In the genomic region with DNA sequence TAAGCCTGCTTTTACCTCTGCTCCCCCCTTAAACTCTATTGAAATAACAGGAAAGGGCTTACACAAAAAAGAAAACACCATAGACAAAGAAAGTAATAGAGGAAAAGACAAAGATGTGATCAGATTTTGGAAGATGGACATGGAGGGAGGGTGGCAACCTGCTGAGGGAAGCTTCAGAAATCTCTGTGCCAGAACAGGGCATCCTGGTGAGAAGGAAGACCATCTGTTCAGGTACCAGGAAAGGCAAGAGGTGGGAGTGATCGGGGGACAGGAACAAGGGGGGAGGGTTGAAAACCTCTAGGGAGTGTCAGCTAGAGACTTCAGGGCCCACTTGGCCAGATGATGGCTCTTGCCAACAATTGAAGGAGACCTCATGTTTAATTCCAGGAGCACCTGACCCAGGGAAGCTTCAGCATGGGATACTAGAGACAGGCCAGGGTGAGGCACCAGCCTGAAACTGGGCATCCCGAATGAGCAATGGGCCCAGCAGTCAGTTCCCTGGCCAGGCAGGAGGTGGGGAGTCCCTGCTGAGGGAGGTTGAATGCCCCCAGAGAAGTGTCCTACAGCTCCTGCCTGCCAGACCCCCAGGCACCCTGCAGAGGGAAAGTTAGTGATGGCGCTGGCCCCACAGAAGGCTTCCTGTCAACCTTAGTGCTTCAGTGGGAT, we compare ENCODE assay signal across 16 cellular contexts. TPM values are rescaled to one million over a fixed set of nuclear protein-coding genes. Genes with fewer than 3 reads are reported as not detected.
A peak's percentile ranks its signal among the peaks of the same experiment; 100 is the strongest.
DNase-seq lines count a peak whose midpoint lies in the region; ATAC-seq lines count a peak whose summit lies in the region.
"Had no signal": no experiment of that assay in that cellular context is flagged by ENCODE, and none has a peak within 500 bp of the region (broad histone marks: within the 10 kb centered on the region; RNA-seq: fewer than 3 reads in every experiment).

No MANE protein-coding gene starts in this region.

- intact Hi-C loops in activated T-helper 1 cell treated with anti-CD3 and anti-CD28 coated beads, Interleukin-12 subunit alpha, Interleukin-12 subunit beta, Interleukin-2, Interleukin-4 antibody, amounts not matched to agents 30 ng/mL and 10 ng/mL and 1 ng/mL, durations not matched to agents 14 hours and 24 hours and 36 hours (cut with micrococcal nuclease) = no loop called here

- DNase-seq in activated naive CD4-positive, alpha-beta T cell (lab: John Stamatoyannopoulos, UW) = no peak
- DNase-seq in activated CD8-positive, alpha-beta T cell treated with anti-CD3 and anti-CD28 coated beads, Interleukin-2, amount 10 ng/mL, durations not matched to agents 7 days and 5 days = no peak
- DNase-seq in immature natural killer cell (no peak), substantia nigra (lab: John Stamatoyannopoulos, UW) (peak in 1 of 49 donors; percentile 52), putamen (ENCODE audit: low spot score) (no peak)
- no peak for DNase-seq in activated T-helper 1 cell treated with anti-CD3 and anti-CD28 coated beads, Interleukin-12 subunit alpha, Interleukin-12 subunit beta, Interleukin-2, Interleukin-4 antibody, amounts not matched to agents 30 ng/mL and 10 ng/mL and 1 ng/mL, durations not matched to agents 14 hours and 24 hours and 36 hours (ENCODE audit: low spot score)
- DNase-seq in stimulated activated CD4-positive, alpha-beta T cell treated with anti-CD3 and anti-CD28 coated beads, Interleukin-15, amount 100 ng/mL, for 24 hours = no peak
- DNase-seq: AML-193, MM.1S, NCI-H2227 treated with DMSO at 0.1 percent for 48 hours, PC-3 had no signal

- H3K27me3 Mint-ChIP-seq in activated naive CD4-positive, alpha-beta T cell treated with anti-CD3 and anti-CD28 coated beads, Interleukin-2, amount 50 U/mL, for 24 hours = no peaks in the 10 kb centered on the region
- H3K27me3 Mint-ChIP-seq in activated CD8-positive, alpha-beta T cell treated with anti-CD3 and anti-CD28 coated beads, Interleukin-2, amount 10 ng/mL, durations not matched to agents 7 days and 5 days (ENCODE audit: low read depth) = no peaks in the 10 kb centered on the region
- peaks cover 5 to 12% (median 10%) of the 10 kb centered on the region in 3 donors for H3K27me3 Mint-ChIP-seq in immature natural killer cell (ENCODE audit: low read depth in 3 of 3)
- H3K27me3 Mint-ChIP-seq in activated T-helper 1 cell treated with anti-CD3 and anti-CD28 coated beads, Interleukin-12 subunit alpha, Interleukin-12 subunit beta, Interleukin-2, Interleukin-4 antibody, amounts not matched to agents 30 ng/mL and 10 ng/mL and 1 ng/mL, durations not matched to agents 14 hours and 24 hours and 36 hours (ENCODE audit: insufficient read depth) = no peaks in the 10 kb centered on the region

- H3K27ac ChIP-seq in substantia nigra (ENCODE audit: low read depth, low read length, poor library complexity, severe bottlenecking) = peak overlapping the region; percentile 55
- H3K27ac ChIP-seq: HL-60 had no signal

- no peaks in the 10 kb centered on the region for H3K9me3 Mint-ChIP-seq in activated naive CD4-positive, alpha-beta T cell treated with anti-CD3 and anti-CD28 coated beads, Interleukin-2, amount 50 U/mL, for 24 hours
- no peaks in the 10 kb centered on the region for H3K9me3 Mint-ChIP-seq in activated CD8-positive, alpha-beta T cell treated with anti-CD3 and anti-CD28 coated beads, Interleukin-2, amount 10 ng/mL, durations not matched to agents 7 days and 5 days (ENCODE audit: insufficient read depth)
- H3K9me3 Mint-ChIP-seq in immature natural killer cell = no peaks in the 10 kb centered on the region
- no peaks in the 10 kb centered on the region for H3K9me3 Mint-ChIP-seq in activated T-helper 1 cell treated with anti-CD3 and anti-CD28 coated beads, Interleukin-12 subunit alpha, Interleukin-12 subunit beta, Interleukin-2, Interleukin-4 antibody, amounts not matched to agents 30 ng/mL and 10 ng/mL and 1 ng/mL, durations not matched to agents 14 hours and 24 hours and 36 hours

- no peak for ATAC-seq in activated CD8-positive, alpha-beta T cell treated with anti-CD3 and anti-CD28 coated beads, Interleukin-2, amount 10 ng/mL, durations not matched to agents 7 days and 5 days
- ATAC-seq: PC-3 had no signal

- POLR2A ChIA-PET in activated CD8-positive, alpha-beta T cell treated with anti-CD3 and anti-CD28 coated beads, Interleukin-2, amount 10 ng/mL, durations not matched to agents 7 days and 5 days (lab: Charles Lee) = no interaction called here

- H3K36me3 Mint-ChIP-seq in activated naive CD4-positive, alpha-beta T cell treated with anti-CD3 and anti-CD28 coated beads, Interleukin-2, amount 50 U/mL, for 24 hours = peaks cover 25% of the 10 kb centered on the region
- peaks cover 78% of the 10 kb centered on the region for H3K36me3 Mint-ChIP-seq in activated CD8-positive, alpha-beta T cell treated with anti-CD3 and anti-CD28 coated beads, Interleukin-2, amount 10 ng/mL, durations not matched to agents 7 days and 5 days (ENCODE audit: low read depth)
- H3K36me3 Mint-ChIP-seq in immature natural killer cell = peaks cover 18 to 54% (median 18%) of the 10 kb centered on the region in 3 donors
- H3K36me3 Mint-ChIP-seq in activated T-helper 1 cell treated with anti-CD3 and anti-CD28 coated beads, Interleukin-12 subunit alpha, Interleukin-12 subunit beta, Interleukin-2, Interleukin-4 antibody, amounts not matched to agents 30 ng/mL and 10 ng/mL and 1 ng/mL, durations not matched to agents 14 hours and 24 hours and 36 hours (ENCODE audit: low read depth) = peaks cover 59% of the 10 kb centered on the region

- H3K4me1 Mint-ChIP-seq in activated naive CD4-positive, alpha-beta T cell treated with anti-CD3 and anti-CD28 coated beads, Interleukin-2, amount 50 U/mL, for 24 hours = peaks cover 33% of the 10 kb centered on the region
- peaks cover 17% of the 10 kb centered on the region for H3K4me1 Mint-ChIP-seq in activated CD8-positive, alpha-beta T cell treated with anti-CD3 and anti-CD28 coated beads, Interleukin-2, amount 10 ng/mL, durations not matched to agents 7 days and 5 days (ENCODE audit: low read depth)
- peaks cover 22 to 37% of the 10 kb centered on the region in 2 donors for H3K4me1 Mint-ChIP-seq in immature natural killer cell
- H3K4me1 Mint-ChIP-seq in activated T-helper 1 cell treated with anti-CD3 and anti-CD28 coated beads, Interleukin-12 subunit alpha, Interleukin-12 subunit beta, Interleukin-2, Interleukin-4 antibody, amounts not matched to agents 30 ng/mL and 10 ng/mL and 1 ng/mL, durations not matched to agents 14 hours and 24 hours and 36 hours (ENCODE audit: low read depth) = peaks cover 17% of the 10 kb centered on the region

- no peak overlapping the region for H3K4me3 Mint-ChIP-seq in activated naive CD4-positive, alpha-beta T cell treated with anti-CD3 and anti-CD28 coated beads, Interleukin-2, amount 50 U/mL, for 24 hours
- no peak overlapping the region for H3K4me3 Mint-ChIP-seq in activated CD8-positive, alpha-beta T cell treated with anti-CD3 and anti-CD28 coated beads, Interleukin-2, amount 10 ng/mL, durations not matched to agents 7 days and 5 days
- H3K4me3 Mint-ChIP-seq in immature natural killer cell = no peak overlapping the region
- no peak overlapping the region for H3K4me3 Mint-ChIP-seq in activated T-helper 1 cell treated with anti-CD3 and anti-CD28 coated beads, Interleukin-12 subunit alpha, Interleukin-12 subunit beta, Interleukin-2, Interleukin-4 antibody, amounts not matched to agents 30 ng/mL and 10 ng/mL and 1 ng/mL, durations not matched to agents 14 hours and 24 hours and 36 hours

- H3K27ac Mint-ChIP-seq in activated naive CD4-positive, alpha-beta T cell treated with anti-CD3 and anti-CD28 coated beads, Interleukin-2, amount 50 U/mL, for 24 hours = peak overlapping the region; percentile 93
- H3K27ac Mint-ChIP-seq in activated CD8-positive, alpha-beta T cell treated with anti-CD3 and anti-CD28 coated beads, Interleukin-2, amount 10 ng/mL, durations not matched to agents 7 days and 5 days = peak overlapping the region; percentile 29
- peak overlapping the region; percentile 54 to 84 (median 72) for H3K27ac Mint-ChIP-seq in immature natural killer cell
- H3K27ac Mint-ChIP-seq in activated T-helper 1 cell treated with anti-CD3 and anti-CD28 coated beads, Interleukin-12 subunit alpha, Interleukin-12 subunit beta, Interleukin-2, Interleukin-4 antibody, amounts not matched to agents 30 ng/mL and 10 ng/mL and 1 ng/mL, durations not matched to agents 14 hours and 24 hours and 36 hours = no peak overlapping the region

- CTCF ChIA-PET in activated CD8-positive, alpha-beta T cell treated with anti-CD3 and anti-CD28 coated beads, Interleukin-2, amount 10 ng/mL, durations not matched to agents 7 days and 5 days (lab: Charles Lee) = interaction anchor here (1.7 kb wide), 1 partner anchor 27 kb away, joined by 8 read pairs; no protein-coding TSS in a partner anchor

RNA-seq across cellular contexts. Expression of gene SQSTM1, which starts 8.2 kb away (rescaled TPM):
- total RNA-seq in activated CD8-positive, alpha-beta T cell treated with anti-CD3 and anti-CD28 coated beads, Interleukin-2, amount 10 ng/mL, durations not matched to agents 7 days and 5 days = 100 to 1,000 TPM in 1 of 2 experiments, 10 to 100 TPM in 1; 100.0 to 102 TPM
- polyA plus RNA-seq in immature natural killer cell = 100 to 1,000 TPM; 256 to 292 (median 268) TPM
- total RNA-seq in activated T-helper 1 cell treated with anti-CD3 and anti-CD28 coated beads, Interleukin-12 subunit alpha, Interleukin-12 subunit beta, Interleukin-2, Interleukin-4 antibody, amounts not matched to agents 30 ng/mL and 10 ng/mL and 1 ng/mL, durations not matched to agents 14 hours and 24 hours and 36 hours = 221 and 233 TPM in 2 replicates

RNA-seq across cellular contexts. Expression of gene MGAT4B, which starts 22.2 kb away (rescaled TPM):
- 100 to 1,000 TPM in 1 of 2 experiments, 10 to 100 TPM in 1; 85.9 to 103 TPM for total RNA-seq in activated CD8-positive, alpha-beta T cell treated with anti-CD3 and anti-CD28 coated beads, Interleukin-2, amount 10 ng/mL, durations not matched to agents 7 days and 5 days
- polyA plus RNA-seq in immature natural killer cell = 10 to 100 TPM in 2 of 3 donors, 1 to 10 TPM in 1; 8.7 to 16.3 (median 15.0) TPM
- 124 and 132 TPM in 2 replicates for total RNA-seq in activated T-helper 1 cell treated with anti-CD3 and anti-CD28 coated beads, Interleukin-12 subunit alpha, Interleukin-12 subunit beta, Interleukin-2, Interleukin-4 antibody, amounts not matched to agents 30 ng/mL and 10 ng/mL and 1 ng/mL, durations not matched to agents 14 hours and 24 hours and 36 hours

RNA-seq across cellular contexts. Expression of gene MRNIP, which starts 29.7 kb away (rescaled TPM):
- 10 to 100 TPM; 16.1 to 17.1 TPM for total RNA-seq in activated CD8-positive, alpha-beta T cell treated with anti-CD3 and anti-CD28 coated beads, Interleukin-2, amount 10 ng/mL, durations not matched to agents 7 days and 5 days
- 1 to 10 TPM; 3.4 to 6.2 (median 4.2) TPM for polyA plus RNA-seq in immature natural killer cell
- total RNA-seq in activated T-helper 1 cell treated with anti-CD3 and anti-CD28 coated beads, Interleukin-12 subunit alpha, Interleukin-12 subunit beta, Interleukin-2, Interleukin-4 antibody, amounts not matched to agents 30 ng/mL and 10 ng/mL and 1 ng/mL, durations not matched to agents 14 hours and 24 hours and 36 hours = 24.6 and 26.3 TPM in 2 replicates

RNA-seq across cellular contexts. Expression of gene LTC4S, which starts 35.1 kb away (rescaled TPM):
- 1 to 10 TPM; 3.7 to 3.8 TPM for total RNA-seq in activated CD8-positive, alpha-beta T cell treated with anti-CD3 and anti-CD28 coated beads, Interleukin-2, amount 10 ng/mL, durations not matched to agents 7 days and 5 days
- 1 to 10 TPM; 2.3 to 5.8 (median 5.8) TPM for polyA plus RNA-seq in immature natural killer cell
- 0.64 and 1.7 TPM in 2 replicates for total RNA-seq in activated T-helper 1 cell treated with anti-CD3 and anti-CD28 coated beads, Interleukin-12 subunit alpha, Interleukin-12 subunit beta, Interleukin-2, Interleukin-4 antibody, amounts not matched to agents 30 ng/mL and 10 ng/mL and 1 ng/mL, durations not matched to agents 14 hours and 24 hours and 36 hours
- total RNA-seq: Daoy, glomerular endothelial cell, H4 had no signal
